ENCODE assay signal across 26 cellular contexts in the genomic region with DNA sequence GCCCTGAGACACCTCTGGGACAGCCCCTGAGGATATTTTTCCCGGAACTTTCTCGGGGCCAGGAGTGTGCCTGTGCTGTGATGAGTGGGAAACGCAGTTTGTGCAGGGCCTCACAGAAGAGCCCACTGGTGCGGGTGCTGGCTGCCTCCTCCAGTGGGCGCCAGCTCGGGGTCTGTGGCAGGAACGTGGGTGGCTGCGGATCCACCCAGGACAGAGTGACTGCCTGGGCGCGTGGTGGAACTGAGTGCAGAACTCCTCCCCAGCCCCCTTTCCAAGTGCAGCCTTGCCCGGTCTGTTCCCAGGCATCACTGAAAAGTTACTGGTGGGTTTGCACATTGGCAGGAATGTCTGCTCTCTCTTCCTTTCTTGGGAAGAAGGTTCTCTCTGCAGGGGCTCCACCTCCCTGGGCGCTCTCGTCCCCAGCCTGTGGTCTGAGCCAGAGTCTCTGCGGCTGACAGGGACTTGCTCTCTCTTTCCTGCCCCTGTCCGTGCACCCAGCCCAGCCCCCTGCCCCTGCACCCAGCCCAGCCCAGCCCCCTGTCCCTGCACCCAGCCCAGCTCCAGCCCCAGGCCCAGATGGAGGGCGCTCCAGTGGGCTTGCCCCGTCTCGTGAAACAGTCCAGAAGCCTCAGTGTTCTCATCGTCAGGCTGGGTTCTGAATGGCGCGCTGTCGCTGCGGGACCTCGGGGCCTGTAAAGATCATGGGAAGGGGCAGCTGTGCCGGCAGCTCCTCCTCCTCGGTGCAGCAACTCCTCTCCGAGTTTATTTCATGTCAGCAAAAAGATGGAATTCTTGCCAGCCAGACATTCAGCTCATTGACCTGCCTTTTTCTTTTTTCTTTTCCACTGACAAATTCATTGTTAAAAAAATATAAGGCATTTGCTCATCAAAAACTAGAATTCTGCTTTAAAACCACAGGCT.
DNase-seq lines count a peak whose midpoint lies in the region; ATAC-seq and TF ChIP-seq lines count a peak whose summit lies in the region.
"Had no signal": no experiment of that assay in that cellular context is flagged by ENCODE, and none has a peak within 500 bp of the region (broad histone marks: within the 10 kb centered on the region; RNA-seq: fewer than 3 reads in every experiment).

No MANE protein-coding gene starts in this region.

- H3K79me2 ChIP-seq in OCI-LY3 (ENCODE audit: low read length), result no peaks in the 10 kb centered on the region

- H3K27ac ChIP-seq in OCI-LY3 (ENCODE audit: low read length) (peak overlapping the region; percentile 94), endodermal cell (ENCODE audit: low read depth, low read length) (peak overlapping the region; percentile 32), sigmoid colon (no peak overlapping the region), colonic mucosa (no peak overlapping the region), breast epithelium (no peak overlapping the region)
- H3K27ac ChIP-seq: 22Rv1, adrenal gland, HL-60, prostate gland, SK-N-MC had no signal

- H3K4me3 Mint-ChIP-seq in activated naive CD4-positive, alpha-beta T cell treated with anti-CD3 and anti-CD28 coated beads for 36 hours, result no peak overlapping the region
- no peak overlapping the region for H3K4me3 Mint-ChIP-seq in endodermal cell
- H3K4me3 Mint-ChIP-seq: central memory CD8-positive, alpha-beta T cell; HFFc6; T-helper 2 cell treated with Interferon-gamma antibody and Interleukin-4, amounts not matched to agents 5 μg/mL and 100 μg/mL, for 36 hours had no signal

- no peaks in the 10 kb centered on the region for H4K20me1 ChIP-seq in OCI-LY3 (ENCODE audit: insufficient read depth, low read length)

- intact Hi-C loops in activated naive CD4-positive, alpha-beta T cell treated with anti-CD3 and anti-CD28 coated beads for 36 hours (cut with micrococcal nuclease), result no loop called here
- intact Hi-C loops in sigmoid colon (cut with DNase I), result no loop called here
- intact Hi-C loops in colonic mucosa (cut with DNase I), result no loop called here
- intact Hi-C loops in breast epithelium (cut with DNase I; ENCODE audit: low total_unique reads), result no loop called here

- TF ChIP-seq CTCF in OCI-LY3 (IDR thresholded peaks at IDR 0.05; ENCODE audit: low read depth, low read length), result no peak
- peak; percentile 43 for TF ChIP-seq CTCF in endodermal cell (conservative IDR thresholded peaks at IDR 0.05)
- no peak for TF ChIP-seq CTCF in sigmoid colon (IDR thresholded peaks at IDR 0.05)
- no peak for TF ChIP-seq CTCF in colonic mucosa (IDR thresholded peaks at IDR 0.05)
- no peak for TF ChIP-seq CTCF in breast epithelium (IDR thresholded peaks at IDR 0.05)

- H3K9ac ChIP-seq in OCI-LY3 (ENCODE audit: low read length) (peak overlapping the region; percentile 66), endodermal cell (ENCODE audit: extremely low read depth, low read length, poor library complexity, severe bottlenecking) (no peak overlapping the region), colonic mucosa (ENCODE audit: low read depth in 2 of 2, low read length in 2 of 2) (no peak overlapping the region)

- peak overlapping the region; percentile 76 for H3K4me2 ChIP-seq in OCI-LY3 (ENCODE audit: low read length)

- peaks cover 32% of the 10 kb centered on the region for H3K4me1 ChIP-seq in OCI-LY3 (ENCODE audit: low read length)
- H3K4me1 ChIP-seq in endodermal cell (ENCODE audit: control insufficient read depth, insufficient read depth, low read length), result no peaks in the 10 kb centered on the region
- H3K4me1 ChIP-seq in sigmoid colon, result peaks cover 0 to 4% (median 2%) of the 10 kb centered on the region in 4 donors
- no peaks in the 10 kb centered on the region for H3K4me1 ChIP-seq in colonic mucosa
- H3K4me1 ChIP-seq in breast epithelium, result no peaks in the 10 kb centered on the region
- H3K4me1 ChIP-seq: adrenal gland, prostate gland had no signal

- peaks cover 3% of the 10 kb centered on the region for H3K36me3 Mint-ChIP-seq in activated naive CD4-positive, alpha-beta T cell treated with anti-CD3 and anti-CD28 coated beads for 36 hours (ENCODE audit: low read depth)
- H3K36me3 Mint-ChIP-seq in activated naive CD4-positive, alpha-beta T cell treated with anti-CD3 and anti-CD28 coated beads, Interleukin-2, amount 50 U/mL, for 72 hours, result peaks cover 0 to 5% of the 10 kb centered on the region in 2 donors
- H3K36me3 Mint-ChIP-seq in endodermal cell (ENCODE audit: low read depth), result peaks cover 23% of the 10 kb centered on the region

- H2AFZ ChIP-seq in OCI-LY3 (ENCODE audit: low read depth, low read length), result no peak overlapping the region

- H3K9me3 ChIP-seq in OCI-LY3 (ENCODE audit: insufficient read depth, low read length) (no peaks in the 10 kb centered on the region), endodermal cell (ENCODE audit: control insufficient read depth, low read length) (no peaks in the 10 kb centered on the region), sigmoid colon (no peaks in the 10 kb centered on the region), colonic mucosa (no peaks in the 10 kb centered on the region), breast epithelium (no peaks in the 10 kb centered on the region)
- H3K9me3 ChIP-seq: adrenal gland, Peyer's patch, prostate gland had no signal

- H3K27ac Mint-ChIP-seq in activated naive CD4-positive, alpha-beta T cell treated with anti-CD3 and anti-CD28 coated beads for 36 hours, result peak overlapping the region; percentile 5
- H3K27ac Mint-ChIP-seq in activated naive CD4-positive, alpha-beta T cell treated with anti-CD3 and anti-CD28 coated beads, Interleukin-2, amount 50 U/mL, for 72 hours, result no peak overlapping the region
- H3K27ac Mint-ChIP-seq in endodermal cell, result no peak overlapping the region
- H3K27ac Mint-ChIP-seq: HFFc6; T-helper 2 cell treated with Interferon-gamma antibody and Interleukin-4, amounts not matched to agents 5 μg/mL and 100 μg/mL, for 36 hours had no signal

- CTCF ChIA-PET in activated naive CD4-positive, alpha-beta T cell treated with anti-CD3 and anti-CD28 coated beads for 36 hours (lab: Charles Lee), result no interaction called here

- H3K4me1 Mint-ChIP-seq in activated naive CD4-positive, alpha-beta T cell treated with anti-CD3 and anti-CD28 coated beads for 36 hours (ENCODE audit: low read depth), result no peaks in the 10 kb centered on the region
- no peaks in the 10 kb centered on the region for H3K4me1 Mint-ChIP-seq in endodermal cell
- H3K4me1 Mint-ChIP-seq: central memory CD8-positive, alpha-beta T cell had no signal

- no peaks in the 10 kb centered on the region for H3K9me3 Mint-ChIP-seq in activated naive CD4-positive, alpha-beta T cell treated with anti-CD3 and anti-CD28 coated beads for 36 hours
- no peaks in the 10 kb centered on the region for H3K9me3 Mint-ChIP-seq in activated naive CD4-positive, alpha-beta T cell treated with anti-CD3 and anti-CD28 coated beads, Interleukin-2, amount 50 U/mL, for 72 hours
- H3K9me3 Mint-ChIP-seq in endodermal cell, result no peaks in the 10 kb centered on the region
- H3K9me3 Mint-ChIP-seq: central memory CD8-positive, alpha-beta T cell; HFFc6; T-helper 2 cell treated with Interferon-gamma antibody and Interleukin-4, amounts not matched to agents 5 μg/mL and 100 μg/mL, for 36 hours had no signal

- ATAC-seq in activated naive CD4-positive, alpha-beta T cell treated with anti-CD3 and anti-CD28 coated beads, Interleukin-2, amount 50 U/mL, for 72 hours, result no peak
- ATAC-seq in GM19324 (IDR thresholded peaks at IDR 0.05; ENCODE audit: low FRiP score, unreplicated experiment), result no peak

- TF ChIP-seq POLR2A in sigmoid colon (IDR thresholded peaks at IDR 0.05) (no peak), breast epithelium (IDR thresholded peaks at IDR 0.05) (no peak)

- H3K36me3 ChIP-seq in OCI-LY3 (replicated peaks; ENCODE audit: low read depth, low read length) (peaks cover 9% of the 10 kb centered on the region), endodermal cell (ENCODE audit: control insufficient read depth, insufficient read depth, low read length) (peaks cover 4% of the 10 kb centered on the region), sigmoid colon (peaks cover 0 to 40% (median 19%) of the 10 kb centered on the region in 4 donors), colonic mucosa (no peaks in the 10 kb centered on the region), breast epithelium (no peaks in the 10 kb centered on the region)

- H3K27me3 ChIP-seq in OCI-LY3 (ENCODE audit: low read depth, low read length) (no peaks in the 10 kb centered on the region), endodermal cell (ENCODE audit: control insufficient read depth, insufficient read depth, low read length, poor library complexity, severe bottlenecking) (no peaks in the 10 kb centered on the region), sigmoid colon (no peaks in the 10 kb centered on the region), colonic mucosa (no peaks in the 10 kb centered on the region), breast epithelium (no peaks in the 10 kb centered on the region)
- H3K27me3 ChIP-seq: adrenal gland, Peyer's patch had no signal

- peak overlapping the region; percentile 64 for H3K4me3 ChIP-seq in OCI-LY3 (ENCODE audit: low read length)
- no peak overlapping the region for H3K4me3 ChIP-seq in endodermal cell (ENCODE audit: low read length)
- no peak overlapping the region for H3K4me3 ChIP-seq in sigmoid colon
- H3K4me3 ChIP-seq in colonic mucosa, result no peak overlapping the region
- H3K4me3 ChIP-seq in breast epithelium, result no peak overlapping the region
- H3K4me3 ChIP-seq: adrenal gland, Peyer's patch, prostate gland, SK-N-MC had no signal

- H3K27me3 Mint-ChIP-seq in activated naive CD4-positive, alpha-beta T cell treated with anti-CD3 and anti-CD28 coated beads for 36 hours (ENCODE audit: low read depth), result no peaks in the 10 kb centered on the region
- H3K27me3 Mint-ChIP-seq in endodermal cell (ENCODE audit: insufficient read depth), result no peaks in the 10 kb centered on the region
- H3K27me3 Mint-ChIP-seq: central memory CD8-positive, alpha-beta T cell had no signal

- DNase-seq in activated naive CD4-positive, alpha-beta T cell treated with anti-CD3 and anti-CD28 coated beads for 36 hours, result no peak
- no peak for DNase-seq in activated naive CD4-positive, alpha-beta T cell treated with anti-CD3 and anti-CD28 coated beads, Interleukin-2, amount 50 U/mL, for 72 hours (ENCODE audit: low spot score in 2 of 2)
- DNase-seq in endodermal cell (no peak), sigmoid colon (peak; percentile 53), colonic mucosa (no peak), breast epithelium (ENCODE audit: low spot score in 2 of 2) (no peak)
- DNase-seq: activated CD4-positive, alpha-beta T cell treated with anti-CD3 and anti-CD28 coated beads, Interleukin-2, amount 50 U/mL, for 48 hours; activated effector memory CD4-positive, alpha-beta T cell treated with anti-CD3 and anti-CD28 coated beads, Interleukin-2, amount 50 U/mL, for 16 hours; Calu3; EL; HFFc6; IMR-90; midbrain; NCI-H748 treated with DMSO at 0.1 percent for 48 hours; small intestine; stimulated activated CD4-positive, alpha-beta T cell treated with anti-CD3 and anti-CD28 coated beads, Interleukin-4, amount 100 ng/mL, for 1 hour had no signal

- no peak for TF ChIP-seq EP300 in sigmoid colon (IDR thresholded peaks at IDR 0.05)

- 93 to 95% methylated on average over 21 to 27 of the region's 27 CpGs for WGBS in endodermal cell (ENCODE audit: insufficient coverage in 1 of 2, insufficient read length in 1 of 2), 2 experiments
- WGBS in sigmoid colon, 2 donors, result 88 to 96% methylated on average over 27 of the region's 27 CpGs

Comparison
In these comparisons a context has a peak if more than half of its experiments do, and no peak if none do; other contexts are left out.
1. H3K27ac ChIP-seq: peak in OCI-LY3 (single experiment) and endodermal cell (single experiment); none in sigmoid colon (0 of 4), colonic mucosa (single experiment) and breast epithelium (0 of 2).